Comparison of ENCODE assay signal across 1 cellular context in the genomic region with DNA sequence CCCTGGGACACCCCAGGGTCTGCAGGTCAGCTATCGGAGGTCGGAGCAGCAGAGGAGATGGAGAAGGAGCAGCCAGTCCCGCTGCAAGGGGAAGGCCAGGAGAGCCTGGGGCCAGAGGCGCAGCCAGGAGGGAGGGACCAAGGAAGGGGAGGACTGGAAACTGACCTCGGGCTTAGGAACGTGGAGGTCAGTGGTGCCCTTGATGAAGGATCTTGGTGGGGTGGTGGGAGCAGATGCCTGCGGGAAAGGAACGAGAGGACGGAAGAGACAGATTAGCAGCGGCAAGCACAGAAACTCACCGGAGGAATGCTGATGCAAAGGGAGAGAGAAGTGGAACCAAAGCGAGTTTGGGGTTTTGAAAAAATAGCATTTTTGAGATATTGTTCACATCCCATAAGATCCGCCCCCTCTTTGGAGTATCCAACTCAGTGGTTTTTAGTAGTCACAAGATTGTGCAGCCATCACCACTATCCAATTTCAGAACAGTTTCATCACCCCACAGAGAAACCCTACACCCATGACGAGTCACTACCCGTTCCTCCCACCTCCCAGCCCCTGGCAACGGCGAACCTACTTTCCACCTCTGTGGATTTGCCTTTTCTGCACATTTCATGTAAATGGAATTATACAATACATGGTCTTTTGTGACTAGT.
TF ChIP-seq lines count a peak whose summit lies in the region.

No MANE protein-coding gene starts in this region.

TF ChIP-seq in H1, 55 proteins besides CTCF, POLR2A, EP300 and RAD21:
- TF ChIP-seq CBX5 (IDR thresholded peaks at IDR 0.05; ENCODE audit: low read depth, low read length) (no peak), TCF12 (IDR thresholded peaks at IDR 0.05; ENCODE audit: low read depth, low read length) (no peak), YY1 (IDR thresholded peaks at IDR 0.05; ENCODE audit: low read depth, low read length) (no peak), GABPA (IDR thresholded peaks at IDR 0.05; ENCODE audit: borderline replicate concordance, insufficient read depth, low read length) (no peak), TAF1 (IDR thresholded peaks at IDR 0.05; ENCODE audit: low read depth, low read length) (no peak), CHD2 (IDR thresholded peaks at IDR 0.05; ENCODE audit: low read length) (no peak), KDM4A (IDR thresholded peaks at IDR 0.05; ENCODE audit: low read depth, low read length, severe bottlenecking) (no peak), KDM1A (IDR thresholded peaks at IDR 0.05; ENCODE audit: borderline replicate concordance, low read length) (no peak), SP2 (IDR thresholded peaks at IDR 0.05; ENCODE audit: low read length) (no peak), TAF7 (optimal IDR thresholded peaks at IDR 0.05; ENCODE audit: borderline replicate concordance, low read depth, low read length) (no peak), GTF2F1 (IDR thresholded peaks at IDR 0.05; ENCODE audit: borderline replicate concordance, low read depth, low read length) (no peak)
- TF ChIP-seq, protein P1, sequence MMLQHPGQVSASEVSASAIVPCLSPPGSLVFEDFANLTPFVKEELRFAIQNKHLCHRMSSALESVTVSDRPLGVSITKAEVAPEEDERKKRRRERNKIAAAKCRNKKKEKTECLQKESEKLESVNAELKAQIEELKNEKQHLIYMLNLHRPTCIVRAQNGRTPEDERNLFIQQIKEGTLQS (IDR thresholded peaks at IDR 0.05; ENCODE audit: insufficient read depth, low read depth, low read length): no peak
